Comparison of ENCODE assay signal across 8 cellular contexts in genomic region chr14:51219473-51220448, GRCh38. TPM values are rescaled to one million over a fixed set of nuclear protein-coding genes. Genes with fewer than 3 reads are reported as not detected.
A peak's percentile ranks its signal among the peaks of the same experiment; 100 is the strongest.
DNase-seq lines count a peak whose midpoint lies in the region; ATAC-seq and TF ChIP-seq lines count a peak whose summit lies in the region.

No MANE protein-coding gene starts in this region.

- DNase-seq in cardiac muscle cell (ENCODE audit: low read depth in 1 of 2, low spot score in 1 of 2) (peak; percentile 39 to 65), left ventricle myocardium superior (no peak), NCI-H69 (lab: John Stamatoyannopoulos, UW) (peak; percentile 70), endothelial cell (ENCODE audit: low spot score) (no peak), putamen (ENCODE audit: low spot score) (peak; percentile 38), GOT3 (lab: John Stamatoyannopoulos, UW) (no peak)

- H3K9me3 Mint-ChIP-seq in endothelial cell (ENCODE audit: unreplicated experiment): peaks cover 6% of the 10 kb centered on the region

- no peaks in the 10 kb centered on the region for H3K36me3 ChIP-seq in cardiac muscle cell

- no peaks in the 10 kb centered on the region for H3K27me3 Mint-ChIP-seq in endothelial cell (ENCODE audit: unreplicated experiment)

- H3K9me3 ChIP-seq in cardiac muscle cell (ENCODE audit: low read depth): no peaks in the 10 kb centered on the region

- no peaks in the 10 kb centered on the region for H3K27me3 ChIP-seq in cardiac muscle cell

- no peak for ATAC-seq in left ventricle myocardium superior
- ATAC-seq in GM18909 (IDR thresholded peaks at IDR 0.05; ENCODE audit: poor library complexity, unreplicated experiment): no peak
- ATAC-seq in HG03439 (IDR thresholded peaks at IDR 0.05; ENCODE audit: unreplicated experiment): no peak

- H3K4me3 ChIP-seq in cardiac muscle cell: no peak overlapping the region

- no peaks in the 10 kb centered on the region for H3K36me3 Mint-ChIP-seq in endothelial cell (ENCODE audit: low read depth, unreplicated experiment)

- H3K27ac ChIP-seq in cardiac muscle cell: no peak overlapping the region

- no peak overlapping the region for H3K27ac Mint-ChIP-seq in endothelial cell (ENCODE audit: unreplicated experiment)

- intact Hi-C loops in left ventricle myocardium superior (cut with micrococcal nuclease): loop anchor here (5.0 kb wide), 1 partner anchor 262 kb away; no protein-coding TSS in a partner anchor

- peaks cover 11% of the 10 kb centered on the region for H3K4me1 ChIP-seq in cardiac muscle cell (ENCODE audit: low read depth)

- TF ChIP-seq CTCF in cardiac muscle cell (IDR thresholded peaks at IDR 0.05; ENCODE audit: low read depth, low read length): peak; percentile 66
- TF ChIP-seq CTCF in endothelial cell (IDR thresholded peaks at IDR 0.05; ENCODE audit: unreplicated experiment): peak; percentile 60

- H3K4me3 Mint-ChIP-seq in endothelial cell (ENCODE audit: unreplicated experiment): no peak overlapping the region

- H3K4me1 Mint-ChIP-seq in endothelial cell (ENCODE audit: unreplicated experiment): peaks cover 7% of the 10 kb centered on the region

RNA-seq across cellular contexts. Expression of gene TMX1, which starts 20.3 kb away (rescaled TPM):
- total RNA-seq in cardiac muscle cell (11.3 and 11.9 TPM in 2 replicates), left ventricle myocardium superior (8.9 TPM), endothelial cell (ENCODE audit: unreplicated experiment) (17.4 TPM)
- 25.3 and 30.6 TPM in 2 replicates for polyA plus RNA-seq in cardiac muscle cell

Comparison
In these comparisons a context has a peak if more than half of its experiments do, and no peak if none do; other contexts are left out.
1. DNase-seq: peak in cardiac muscle cell (2 of 2), NCI-H69 (single experiment) and putamen (single experiment); none in left ventricle myocardium superior (single experiment), endothelial cell (single experiment) and GOT3 (single experiment).